In genomic region chr7:151518105-151518780, GRCh38 we compare ENCODE assay signal across 1 cellular context.
TF ChIP-seq lines count a peak whose summit lies in the region.

No MANE protein-coding gene starts in this region.

TF ChIP-seq in HepG2, 621 proteins besides CTCF, POLR2A, EP300 and RAD21 (continued from another document and continues in another):
- TF ChIP-seq ZNF574 (CRISPR knock-in tag; IDR thresholded peaks at IDR 0.05) (peak; percentile 26; the same call in 1 of the 2 replicates), FOSL2 (CRISPR knock-in tag; IDR thresholded peaks at IDR 0.05) (peak; percentile 59), JUND (CRISPR knock-in tag; IDR thresholded peaks at IDR 0.05) (0 out of 2 replicates have a peak, but pooled peaks have one; percentile 45), RBM22 (optimal IDR thresholded peaks at IDR 0.05; ENCODE audit: low read length) (peak; percentile 59), NFKBIZ (CRISPR knock-in tag; IDR thresholded peaks at IDR 0.05) (0 out of 2 replicates have a peak, but pooled peaks have one; percentile 50), ZSCAN21 (CRISPR knock-in tag; IDR thresholded peaks at IDR 0.05; ENCODE audit: borderline replicate concordance) (peak; percentile 69), GABPB1 (CRISPR knock-in tag; IDR thresholded peaks at IDR 0.05) (no peak), TCF12 (IDR thresholded peaks at IDR 0.05) (no peak), TCF12 (CRISPR knock-in tag; IDR thresholded peaks at IDR 0.05) (no peak), ZNF431 (CRISPR knock-in tag; IDR thresholded peaks at IDR 0.05; ENCODE audit: borderline replicate concordance, low read depth) (no peak), ISX (CRISPR knock-in tag; conservative IDR thresholded peaks at IDR 0.05) (no peak), HBP1 (CRISPR knock-in tag; IDR thresholded peaks at IDR 0.05; ENCODE audit: low read depth) (0 out of 2 replicates have a peak, but pooled peaks have one; percentile 30), ZNF598 (CRISPR knock-in tag; IDR thresholded peaks at IDR 0.05; ENCODE audit: borderline replicate concordance) (peak; percentile 43; the same call in 1 of the 2 replicates), TIGD3 (CRISPR knock-in tag; IDR thresholded peaks at IDR 0.05; ENCODE audit: borderline replicate concordance) (no peak), SIX1 (CRISPR knock-in tag; IDR thresholded peaks at IDR 0.05; ENCODE audit: borderline replicate concordance) (no peak), YEATS4 (CRISPR knock-in tag; IDR thresholded peaks at IDR 0.05; ENCODE audit: borderline replicate concordance) (no peak), ZNF292 (CRISPR knock-in tag; IDR thresholded peaks at IDR 0.05; ENCODE audit: borderline replicate concordance, low read depth) (peak; percentile 65), ZNF225 (CRISPR knock-in tag; IDR thresholded peaks at IDR 0.05) (no peak), SRSF1 (optimal IDR thresholded peaks at IDR 0.05; ENCODE audit: low read depth, low read length) (no peak), YEATS2 (CRISPR knock-in tag; IDR thresholded peaks at IDR 0.05; ENCODE audit: borderline replicate concordance) (peak; percentile 18; the same call in 1 of the 2 replicates), SOX6 (IDR thresholded peaks at IDR 0.05) (no peak), SOX6 (CRISPR knock-in tag; IDR thresholded peaks at IDR 0.05) (peak; percentile 29; the same call in 1 of the 2 replicates), ZNF333 (CRISPR knock-in tag; IDR thresholded peaks at IDR 0.05; ENCODE audit: borderline replicate concordance) (no peak), HNF4G (IDR thresholded peaks at IDR 0.05; ENCODE audit: borderline replicate concordance, low read depth, low read length) (peak; percentile 3; the same call in 1 of the 2 replicates), HNF4G (CRISPR knock-in tag; IDR thresholded peaks at IDR 0.05; ENCODE audit: borderline replicate concordance, low read depth) (no peak), ZBTB7A (CRISPR knock-in tag; IDR thresholded peaks at IDR 0.05) (0 out of 2 replicates have a peak, but pooled peaks have one; percentile 47), TBL1XR1 (IDR thresholded peaks at IDR 0.05; ENCODE audit: borderline replicate concordance, low read length, partially characterized antibody) (no peak), ZNF451 (CRISPR knock-in tag; IDR thresholded peaks at IDR 0.05) (no peak), ZFP82 (CRISPR knock-in tag; IDR thresholded peaks at IDR 0.05; ENCODE audit: borderline replicate concordance) (0 out of 2 replicates have a peak, but pooled peaks have one; percentile 30), ZNF274 (CRISPR knock-in tag; IDR thresholded peaks at IDR 0.05) (0 out of 2 replicates have a peak, but pooled peaks have one; percentile 37), MEIS1 (CRISPR knock-in tag; IDR thresholded peaks at IDR 0.05; ENCODE audit: borderline replicate concordance) (0 out of 2 replicates have a peak, but pooled peaks have one; percentile 11), HCFC1 (IDR thresholded peaks at IDR 0.05; ENCODE audit: low read depth, low read length) (no peak), SIN3A (IDR thresholded peaks at IDR 0.05; ENCODE audit: borderline replicate concordance, low read depth, low read length) (peak; percentile 24; the same call in 1 of the 2 replicates), ZNF253 (CRISPR knock-in tag; IDR thresholded peaks at IDR 0.05; ENCODE audit: borderline replicate concordance) (0 out of 2 replicates have a peak, but pooled peaks have one; percentile 21), SALL2 (CRISPR knock-in tag; IDR thresholded peaks at IDR 0.05) (no peak), RXRA (CRISPR knock-in tag; IDR thresholded peaks at IDR 0.05) (0 out of 2 replicates have a peak, but pooled peaks have one; percentile 20), ZNF883 (CRISPR knock-in tag; IDR thresholded peaks at IDR 0.05; ENCODE audit: not compliant biosample characterization) (peak; percentile 31), SMC3 (IDR thresholded peaks at IDR 0.05; ENCODE audit: low read length) (0 out of 2 replicates have a peak, but pooled peaks have one; percentile 6)
- TF ChIP-seq, protein P1, sequence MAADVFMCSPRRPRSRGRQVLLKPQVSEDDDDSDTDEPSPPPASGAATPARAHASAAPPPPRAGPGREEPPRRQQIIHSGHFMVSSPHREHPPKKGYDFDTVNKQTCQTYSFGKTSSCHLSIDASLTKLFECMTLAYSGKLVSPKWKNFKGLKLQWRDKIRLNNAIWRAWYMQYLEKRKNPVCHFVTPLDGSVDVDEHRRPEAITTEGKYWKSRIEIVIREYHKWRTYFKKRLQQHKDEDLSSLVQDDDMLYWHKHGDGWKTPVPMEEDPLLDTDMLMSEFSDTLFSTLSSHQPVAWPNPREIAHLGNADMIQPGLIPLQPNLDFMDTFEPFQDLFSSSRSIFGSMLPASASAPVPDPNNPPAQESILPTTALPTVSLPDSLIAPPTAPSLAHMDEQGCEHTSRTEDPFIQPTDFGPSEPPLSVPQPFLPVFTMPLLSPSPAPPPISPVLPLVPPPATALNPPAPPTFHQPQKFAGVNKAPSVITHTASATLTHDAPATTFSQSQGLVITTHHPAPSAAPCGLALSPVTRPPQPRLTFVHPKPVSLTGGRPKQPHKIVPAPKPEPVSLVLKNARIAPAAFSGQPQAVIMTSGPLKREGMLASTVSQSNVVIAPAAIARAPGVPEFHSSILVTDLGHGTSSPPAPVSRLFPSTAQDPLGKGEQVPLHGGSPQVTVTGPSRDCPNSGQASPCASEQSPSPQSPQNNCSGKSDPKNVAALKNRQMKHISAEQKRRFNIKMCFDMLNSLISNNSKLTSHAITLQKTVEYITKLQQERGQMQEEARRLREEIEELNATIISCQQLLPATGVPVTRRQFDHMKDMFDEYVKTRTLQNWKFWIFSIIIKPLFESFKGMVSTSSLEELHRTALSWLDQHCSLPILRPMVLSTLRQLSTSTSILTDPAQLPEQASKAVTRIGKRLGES (CRISPR knock-in tag; IDR thresholded peaks at IDR 0.05; ENCODE audit: borderline replicate concordance): no peak
- TF ChIP-seq, protein P2, sequence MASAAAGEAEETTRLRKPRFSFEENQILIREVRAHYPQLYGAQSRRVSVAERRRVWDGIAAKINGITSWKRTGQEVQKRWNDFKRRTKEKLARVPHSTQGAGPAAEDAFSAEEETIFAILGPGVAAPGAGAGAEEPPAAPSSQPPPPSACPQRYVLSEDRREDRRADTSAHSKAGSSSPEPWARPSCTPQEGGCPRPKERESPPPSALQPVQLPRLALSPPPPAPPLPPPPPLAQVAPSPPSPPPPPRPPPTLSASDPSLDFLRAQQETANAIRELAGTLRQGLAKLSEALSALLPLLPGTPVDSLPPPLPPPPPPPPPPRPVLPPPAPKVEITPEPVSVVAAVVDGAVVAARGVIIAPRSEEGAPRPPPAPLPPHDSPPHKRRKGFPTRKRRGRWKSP (CRISPR knock-in tag; IDR thresholded peaks at IDR 0.05): no peak
- TF ChIP-seq, protein P3, sequence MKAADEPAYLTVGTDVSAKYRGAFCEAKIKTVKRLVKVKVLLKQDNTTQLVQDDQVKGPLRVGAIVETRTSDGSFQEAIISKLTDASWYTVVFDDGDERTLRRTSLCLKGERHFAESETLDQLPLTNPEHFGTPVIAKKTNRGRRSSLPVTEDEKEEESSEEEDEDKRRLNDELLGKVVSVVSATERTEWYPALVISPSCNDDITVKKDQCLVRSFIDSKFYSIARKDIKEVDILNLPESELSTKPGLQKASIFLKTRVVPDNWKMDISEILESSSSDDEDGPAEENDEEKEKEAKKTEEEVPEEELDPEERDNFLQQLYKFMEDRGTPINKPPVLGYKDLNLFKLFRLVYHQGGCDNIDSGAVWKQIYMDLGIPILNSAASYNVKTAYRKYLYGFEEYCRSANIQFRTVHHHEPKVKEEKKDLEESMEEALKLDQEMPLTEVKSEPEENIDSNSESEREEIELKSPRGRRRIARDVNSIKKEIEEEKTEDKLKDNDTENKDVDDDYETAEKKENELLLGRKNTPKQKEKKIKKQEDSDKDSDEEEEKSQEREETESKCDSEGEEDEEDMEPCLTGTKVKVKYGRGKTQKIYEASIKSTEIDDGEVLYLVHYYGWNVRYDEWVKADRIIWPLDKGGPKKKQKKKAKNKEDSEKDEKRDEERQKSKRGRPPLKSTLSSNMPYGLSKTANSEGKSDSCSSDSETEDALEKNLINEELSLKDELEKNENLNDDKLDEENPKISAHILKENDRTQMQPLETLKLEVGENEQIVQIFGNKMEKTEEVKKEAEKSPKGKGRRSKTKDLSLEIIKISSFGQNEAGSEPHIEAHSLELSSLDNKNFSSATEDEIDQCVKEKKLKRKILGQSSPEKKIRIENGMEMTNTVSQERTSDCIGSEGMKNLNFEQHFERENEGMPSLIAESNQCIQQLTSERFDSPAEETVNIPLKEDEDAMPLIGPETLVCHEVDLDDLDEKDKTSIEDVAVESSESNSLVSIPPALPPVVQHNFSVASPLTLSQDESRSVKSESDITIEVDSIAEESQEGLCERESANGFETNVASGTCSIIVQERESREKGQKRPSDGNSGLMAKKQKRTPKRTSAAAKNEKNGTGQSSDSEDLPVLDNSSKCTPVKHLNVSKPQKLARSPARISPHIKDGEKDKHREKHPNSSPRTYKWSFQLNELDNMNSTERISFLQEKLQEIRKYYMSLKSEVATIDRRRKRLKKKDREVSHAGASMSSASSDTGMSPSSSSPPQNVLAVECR (CRISPR knock-in tag; IDR thresholded peaks at IDR 0.05; ENCODE audit: borderline replicate concordance): peak; percentile 29; the same call in 1 of the 2 replicates
- TF ChIP-seq, protein P4, sequence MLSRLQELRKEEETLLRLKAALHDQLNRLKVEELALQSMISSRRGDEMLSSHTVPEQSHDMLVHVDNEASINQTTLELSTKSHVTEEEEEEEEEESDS (CRISPR knock-in tag; IDR thresholded peaks at IDR 0.05; ENCODE audit: borderline replicate concordance): no peak
- TF ChIP-seq, protein P5, sequence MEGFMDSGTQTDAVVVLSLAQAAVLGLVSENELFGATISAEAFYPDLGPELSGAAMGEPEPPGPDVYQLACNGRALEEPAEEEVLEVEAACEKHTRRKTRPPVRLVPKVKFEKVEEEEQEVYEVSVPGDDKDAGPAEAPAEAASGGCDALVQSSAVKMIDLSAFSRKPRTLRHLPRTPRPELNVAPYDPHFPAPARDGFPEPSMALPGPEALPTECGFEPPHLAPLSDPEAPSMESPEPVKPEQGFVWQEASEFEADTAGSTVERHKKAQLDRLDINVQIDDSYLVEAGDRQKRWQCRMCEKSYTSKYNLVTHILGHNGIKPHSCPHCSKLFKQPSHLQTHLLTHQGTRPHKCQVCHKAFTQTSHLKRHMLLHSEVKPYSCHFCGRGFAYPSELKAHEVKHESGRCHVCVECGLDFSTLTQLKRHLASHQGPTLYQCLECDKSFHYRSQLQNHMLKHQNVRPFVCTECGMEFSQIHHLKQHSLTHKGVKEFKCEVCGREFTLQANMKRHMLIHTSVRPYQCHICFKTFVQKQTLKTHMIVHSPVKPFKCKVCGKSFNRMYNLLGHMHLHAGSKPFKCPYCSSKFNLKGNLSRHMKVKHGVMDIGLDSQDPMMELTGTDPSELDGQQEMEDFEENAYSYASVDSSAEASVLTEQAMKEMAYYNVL (CRISPR knock-in tag; IDR thresholded peaks at IDR 0.05; ENCODE audit: borderline replicate concordance): peak; percentile 24; the same call in 1 of the 2 replicates
